In the genomic region with DNA sequence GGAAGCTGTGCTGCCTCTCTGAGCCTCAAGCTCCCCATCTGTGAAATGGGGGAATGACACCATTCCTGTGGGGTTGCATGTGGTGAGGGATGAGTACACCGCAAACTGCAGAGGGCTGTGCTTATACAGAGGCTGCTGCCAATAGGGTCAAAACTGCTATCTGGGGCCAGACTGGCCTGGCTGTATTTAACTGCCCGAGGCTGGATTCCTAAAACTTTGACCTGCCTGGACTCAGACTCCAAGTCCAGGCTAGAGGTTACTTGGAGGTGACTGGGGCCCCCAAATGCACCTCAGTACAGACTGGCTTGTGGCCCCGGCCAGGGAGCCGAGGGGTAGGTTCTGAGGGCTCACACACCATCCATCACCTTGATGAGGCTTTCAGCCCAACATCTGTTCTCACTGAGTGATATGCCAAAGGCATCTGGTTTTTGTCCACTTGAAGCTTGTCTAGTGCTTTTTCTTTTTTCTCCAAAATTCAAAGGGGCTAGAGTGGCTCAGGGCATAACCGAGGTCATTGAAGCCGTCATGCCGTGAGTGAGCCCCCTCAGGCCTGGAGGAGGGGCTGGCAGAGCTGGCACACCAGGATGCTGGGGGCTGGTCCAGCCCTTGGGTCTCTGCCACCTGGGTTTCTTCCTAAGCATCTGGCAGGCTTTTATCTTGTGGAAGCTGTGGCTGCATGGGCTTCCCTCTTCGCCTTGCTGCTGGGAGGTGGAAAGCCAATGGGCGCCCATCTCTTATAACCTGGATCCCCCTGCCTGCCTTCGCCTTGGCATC, we compare ENCODE assay signal across 29 cellular contexts. TPM values are rescaled to one million over a fixed set of nuclear protein-coding genes. Genes with fewer than 3 reads are reported as not detected.
DNase-seq lines count a peak whose midpoint lies in the region; ATAC-seq and TF ChIP-seq lines count a peak whose summit lies in the region.
"Had no signal": no experiment of that assay in that cellular context is flagged by ENCODE, and none has a peak within 500 bp of the region (broad histone marks: within the 10 kb centered on the region; RNA-seq: fewer than 3 reads in every experiment).

No MANE protein-coding gene starts in this region.

- no peak overlapping the region for H4K8ac ChIP-seq in mesenchymal stem cell (ENCODE audit: low read length)

- no peak overlapping the region for H3K9ac ChIP-seq in BLaER1
- no peak overlapping the region for H3K9ac ChIP-seq in mesenchymal stem cell (ENCODE audit: low read length)

- no peak overlapping the region for H2AK5ac ChIP-seq in mesenchymal stem cell (ENCODE audit: low read length, severe bottlenecking)

- DNase-seq in NCI-H446 treated with DMSO at 0.1 percent for 48 hours (lab: John Stamatoyannopoulos, UW) = peak; percentile 12
- peak; percentile 19 for DNase-seq in fibroblast of villous mesenchyme (ENCODE audit: low read depth)
- DNase-seq in mesenchymal stem cell = peak; percentile 16
- no peak for DNase-seq in activated effector memory CD4-positive, alpha-beta T cell treated with Interleukin-2 at 50 U/mL for 16 hours
- DNase-seq in GOT3 (lab: John Stamatoyannopoulos, UW) = no peak
- DNase-seq: ACHN; activated CD4-positive, alpha-beta T cell treated with anti-CD3 and anti-CD28 coated beads for 4 hours; activated CD8-positive, alpha-beta T cell treated with anti-CD3 and anti-CD28 coated beads, Interleukin-2, amount 10 ng/mL, durations not matched to agents 7 days and 5 days; activated naive CD4-positive, alpha-beta T cell treated with anti-CD3 and anti-CD28 coated beads, Interleukin-2, amount 10 ng/mL, durations not matched to agents 7 days and 5 days; dermis blood vessel endothelial cell; DMS153; esophagus squamous epithelium; left lung; NCI-H1048; NCI-H526 treated with DMSO at 0.1 percent for 48 hours; Peyer's patch; SIG-M5; sigmoid colon; stimulated activated CD4-positive, alpha-beta T cell treated with anti-CD3 and anti-CD28 coated beads, Interleukin-4, amount 100 ng/mL, for 24 hours; T-helper 9 cell; tibial artery had no signal

- H2BK120ac ChIP-seq in mesenchymal stem cell (ENCODE audit: low read depth, low read length) = no peak overlapping the region

- no peak for TF ChIP-seq CTCF in fibroblast of villous mesenchyme (IDR thresholded peaks at IDR 0.05; ENCODE audit: insufficient read depth, low read depth, low read length)

- H3K9me3 ChIP-seq in BLaER1 (no peaks in the 10 kb centered on the region), mesenchymal stem cell (ENCODE audit: control insufficient read depth, low read length) (no peaks in the 10 kb centered on the region)
- H3K9me3 ChIP-seq: adrenal gland, body of pancreas, esophagus squamous epithelium, left lung, Peyer's patch, prostate gland, sigmoid colon, tibial artery had no signal

- no peak overlapping the region for H3K18ac ChIP-seq in mesenchymal stem cell (ENCODE audit: low read depth in 1 of 2, low read length in 2 of 2)

- no peaks in the 10 kb centered on the region for H3K79me1 ChIP-seq in mesenchymal stem cell (replicated peaks; ENCODE audit: low read length, poor library complexity, severe bottlenecking)

- no peak overlapping the region for H2BK12ac ChIP-seq in mesenchymal stem cell (ENCODE audit: low read length in 2 of 2)

- H3K36me3 ChIP-seq in BLaER1 (no peaks in the 10 kb centered on the region), mesenchymal stem cell (ENCODE audit: control insufficient read depth in 1 of 2, insufficient read depth in 2 of 2, low read depth in 1 of 2, low read length in 2 of 2) (no peaks in the 10 kb centered on the region)
- H3K36me3 ChIP-seq: adrenal gland, esophagus squamous epithelium, left lung, Peyer's patch, prostate gland, sigmoid colon, tibial artery had no signal

- 34% methylated on average over 10 of the region's 10 CpGs for WGBS in mesenchymal stem cell

- H2BK5ac ChIP-seq in mesenchymal stem cell (ENCODE audit: low read depth, low read length, poor library complexity, severe bottlenecking) = no peak overlapping the region

- no peak overlapping the region for H3K27ac ChIP-seq in BLaER1
- H3K27ac ChIP-seq in mesenchymal stem cell (ENCODE audit: low read length, poor library complexity, severe bottlenecking) = no peak overlapping the region
- H3K27ac ChIP-seq: body of pancreas, esophagus squamous epithelium, left lung, Peyer's patch, prostate gland, sigmoid colon, tibial artery, VCaP had no signal

- H3K27me3 ChIP-seq in BLaER1 = no peaks in the 10 kb centered on the region
- peaks cover 53 to 70% of the 10 kb centered on the region in 2 experiments for H3K27me3 ChIP-seq in mesenchymal stem cell (ENCODE audit: control insufficient read depth in 1 of 2, insufficient read depth in 1 of 2, low read length in 2 of 2)
- H3K27me3 ChIP-seq: adrenal gland, body of pancreas, left lung, Peyer's patch had no signal

- ATAC-seq in GM21619 (IDR thresholded peaks at IDR 0.05; ENCODE audit: unreplicated experiment) (no peak), GM21786 (IDR thresholded peaks at IDR 0.05; ENCODE audit: unreplicated experiment) (no peak)
- ATAC-seq: activated CD8-positive, alpha-beta T cell treated with anti-CD3 and anti-CD28 coated beads, Interleukin-2, amount 10 ng/mL, durations not matched to agents 7 days and 5 days; body of pancreas; HCT116; left lung had no signal

- H2AFZ ChIP-seq in mesenchymal stem cell (ENCODE audit: low read depth, low read length) = no peak overlapping the region

- H3K4me2 ChIP-seq in BLaER1 = peak overlapping the region; percentile 48
- H3K4me2 ChIP-seq in mesenchymal stem cell (ENCODE audit: low read length, poor library complexity, severe bottlenecking) = no peak overlapping the region

- H3K23ac ChIP-seq in mesenchymal stem cell (ENCODE audit: low read length in 2 of 2) = no peak overlapping the region

- H3K4me3 ChIP-seq in BLaER1 (no peak overlapping the region), fibroblast of villous mesenchyme (ENCODE audit: low read depth, low read length) (no peak overlapping the region), mesenchymal stem cell (ENCODE audit: insufficient read depth in 1 of 2, low read depth in 1 of 2, low read length in 2 of 2) (no peak overlapping the region)
- H3K4me3 ChIP-seq: adrenal gland, body of pancreas, esophagus squamous epithelium, left lung, Peyer's patch, prostate gland, sigmoid colon, tibial artery had no signal

- no peak overlapping the region for H3K4ac ChIP-seq in mesenchymal stem cell (ENCODE audit: low read depth in 1 of 2, low read length in 2 of 2)

- H3K4me1 ChIP-seq in BLaER1 = peaks cover 66% of the 10 kb centered on the region
- H3K4me1 ChIP-seq in mesenchymal stem cell (ENCODE audit: control insufficient read depth, insufficient read depth, low read depth, low read length) = no peaks in the 10 kb centered on the region
- H3K4me1 ChIP-seq: Peyer's patch, prostate gland had no signal

- H4K91ac ChIP-seq in mesenchymal stem cell (ENCODE audit: low read length) = no peak overlapping the region

- H4K20me1 ChIP-seq in BLaER1 = no peaks in the 10 kb centered on the region

- no peak overlapping the region for H3K14ac ChIP-seq in mesenchymal stem cell (ENCODE audit: low read length in 2 of 2)

- no peak overlapping the region for H2BK15ac ChIP-seq in mesenchymal stem cell (ENCODE audit: low read depth, poor library complexity, severe bottlenecking)

RNA-seq across cellular contexts. Expression of gene TTLL12, which starts 52.4 kb away (rescaled TPM):
- 22.9 and 27.1 TPM in 2 replicates for total RNA-seq in fibroblast of villous mesenchyme
- 14.5 TPM for polyA plus RNA-seq in mesenchymal stem cell (2013, experiment 1 of 2)
- 15.3 TPM for polyA plus RNA-seq in mesenchymal stem cell (2013, experiment 2 of 2)

Comparison
In these comparisons a context has a peak if more than half of its experiments do, and no peak if none do; other contexts are left out.
1. DNase-seq: peak in NCI-H446 treated with DMSO at 0.1 percent for 48 hours (single experiment), fibroblast of villous mesenchyme (single experiment) and mesenchymal stem cell (single experiment); none in activated effector memory CD4-positive, alpha-beta T cell treated with Interleukin-2 at 50 U/mL for 16 hours (single experiment) and GOT3 (single experiment).